Comparison of ENCODE assay signal across 15 cellular contexts in the genomic region with DNA sequence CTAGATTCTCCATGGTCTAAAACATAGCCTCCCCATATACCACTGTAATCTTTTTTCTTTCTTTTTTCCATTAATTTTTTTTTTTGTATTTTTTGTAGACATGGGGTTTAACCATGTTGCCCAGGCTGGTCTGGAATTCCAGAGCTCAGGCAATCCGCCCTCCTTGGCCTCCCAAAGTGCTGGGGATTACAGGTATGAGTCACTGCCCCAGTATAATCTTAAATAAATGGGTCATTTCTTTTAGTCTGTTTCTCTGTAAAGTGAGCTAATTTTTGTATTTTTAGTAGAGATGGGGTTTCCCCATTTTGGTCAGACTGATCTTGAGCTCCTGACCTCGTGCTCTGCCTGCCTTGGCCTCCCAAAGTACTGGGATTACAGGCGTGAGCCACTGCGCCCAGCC. TPM values are rescaled to one million over a fixed set of nuclear protein-coding genes. Genes with fewer than 3 reads are reported as not detected.
DNase-seq lines count a peak whose midpoint lies in the region; ATAC-seq and TF ChIP-seq lines count a peak whose summit lies in the region.
"Had no signal": no experiment of that assay in that cellular context is flagged by ENCODE, and none has a peak within 500 bp of the region (broad histone marks: within the 10 kb centered on the region; RNA-seq: fewer than 3 reads in every experiment).

No MANE protein-coding gene starts in this region.

- H3K4me1 ChIP-seq in SK-N-SH (ENCODE audit: control insufficient read depth in 1 of 2, insufficient read depth in 2 of 2, low read depth in 1 of 2, low read length in 1 of 2) (peaks cover 0 to 4% of the 10 kb centered on the region in 2 experiments; a peak in 3 of 4 replicates), adipocyte (ENCODE audit: control insufficient read depth, insufficient read depth, low read length) (peaks cover 17% of the 10 kb centered on the region)

- no peak for TF ChIP-seq RAD21 in SK-N-SH (IDR thresholded peaks at IDR 0.05; ENCODE audit: low read length)

- H3K4me3 ChIP-seq in SK-N-SH (ENCODE audit: low read depth in 2 of 2, low read length in 1 of 2) (no peak overlapping the region), adipocyte (ENCODE audit: low read length) (no peak overlapping the region)
- H3K4me3 ChIP-seq: right atrium auricular region, thoracic aorta had no signal

- H3K4me1 Mint-ChIP-seq in HFFc6 (ENCODE audit: low read depth), result peaks cover 19% of the 10 kb centered on the region
- H3K4me1 Mint-ChIP-seq: activated B cell treated with CpG ODN at 0.5 μM for 24 hours, T-cell had no signal

- H3K36me3 Mint-ChIP-seq in HFFc6 (ENCODE audit: low read depth), result no peaks in the 10 kb centered on the region
- H3K36me3 Mint-ChIP-seq: T-cell had no signal

- 74% methylated on average over 4 of the region's 4 CpGs for WGBS in SK-N-SH (ENCODE audit: low lambda C conversion rate)

- peak overlapping the region; percentile 64; the same call in 1 of the 2 replicates for H2AFZ ChIP-seq in SK-N-SH (ENCODE audit: low read depth)

- H3K4me3 Mint-ChIP-seq in HFFc6, result no peak overlapping the region
- H3K4me3 Mint-ChIP-seq: activated B cell treated with CpG ODN at 0.5 μM for 24 hours, nephron progenitor cell, T-cell had no signal

- no peaks in the 10 kb centered on the region for H3K27me3 Mint-ChIP-seq in HFFc6 (ENCODE audit: insufficient read depth)
- H3K27me3 Mint-ChIP-seq: activated B cell treated with CpG ODN at 0.5 μM for 24 hours, T-cell had no signal

- CTCF ChIA-PET in SK-N-SH (lab: Yijun Ruan, JAX), result interaction anchor here (0.7 to 1.7 kb wide), 4 partner anchors 69 to 305 kb away, joined by 3 to 5 read pairs (median 3); no protein-coding TSS in a partner anchor

- H3F3A ChIP-seq in SK-N-SH (replicated peaks; ENCODE audit: insufficient read depth), result peaks cover 5% of the 10 kb centered on the region

- no peak overlapping the region; the same call in 1 of the 2 replicates for H3K27ac Mint-ChIP-seq in HFFc6
- H3K27ac Mint-ChIP-seq: activated B cell treated with CpG ODN at 0.5 μM for 24 hours, nephron progenitor cell, T-cell had no signal

- H3K36me3 ChIP-seq in SK-N-SH (replicated peaks in 1 of 2; ENCODE audit: control insufficient read depth in 1 of 2, insufficient read depth in 2 of 2, low read length in 1 of 2) (no peaks in the 10 kb centered on the region), adipocyte (ENCODE audit: control insufficient read depth, insufficient read depth, low read length, severe bottlenecking) (no peaks in the 10 kb centered on the region)
- H3K36me3 ChIP-seq: right atrium auricular region, thoracic aorta had no signal

- DNase-seq in SK-N-SH (no peak), HFFc6 (peak; percentile 15), adipocyte (ENCODE audit: low read depth) (peak; percentile 36), renal cortical epithelial cell (ENCODE audit: low read depth) (peak; percentile 20), putamen (ENCODE audit: low spot score) (no peak), cerebellar cortex (ENCODE audit: low spot score) (no peak), GOT3 (lab: John Stamatoyannopoulos, UW) (no peak)
- DNase-seq: activated B cell treated with CpG ODN at 0.5 μM for 24 hours, C1 segment of cervical spinal cord, nephron progenitor cell, T-cell had no signal

- H3K79me2 ChIP-seq in SK-N-SH (ENCODE audit: insufficient read depth), result no peaks in the 10 kb centered on the region

- no peaks in the 10 kb centered on the region for H3K9me2 ChIP-seq in SK-N-SH

- no peak overlapping the region for H3K27ac ChIP-seq in SK-N-SH (ENCODE audit: low read depth in 2 of 2, low read length in 1 of 2)
- H3K27ac ChIP-seq: 22Rv1, right atrium auricular region, thoracic aorta had no signal

- ATAC-seq in SK-N-SH treated with all-trans-retinoic acid at 6 μM for 48 hours, result no peak
- ATAC-seq: T-cell had no signal

- H3K9ac ChIP-seq in SK-N-SH, result no peak overlapping the region
- H3K9ac ChIP-seq in adipocyte (ENCODE audit: low read length), result no peak overlapping the region

- no peak for TF ChIP-seq EP300 in SK-N-SH (IDR thresholded peaks at IDR 0.05; ENCODE audit: borderline replicate concordance in 1 of 2, low read depth in 1 of 2, low read length in 1 of 2)

- no peaks in the 10 kb centered on the region for H4K20me1 ChIP-seq in SK-N-SH (ENCODE audit: insufficient read depth)

- no peaks in the 10 kb centered on the region for H3K27me3 ChIP-seq in SK-N-SH (ENCODE audit: insufficient read depth)
- no peaks in the 10 kb centered on the region for H3K27me3 ChIP-seq in adipocyte (replicated peaks; ENCODE audit: control insufficient read depth, insufficient read depth, low read length)
- H3K27me3 ChIP-seq: right atrium auricular region had no signal

- H3K4me2 ChIP-seq in SK-N-SH, result no peak overlapping the region

- H3K9me3 Mint-ChIP-seq in HFFc6, result no peaks in the 10 kb centered on the region
- H3K9me3 Mint-ChIP-seq: activated B cell treated with CpG ODN at 0.5 μM for 24 hours, nephron progenitor cell, T-cell had no signal

- H3K9me3 ChIP-seq in SK-N-SH (no peaks in the 10 kb centered on the region), adipocyte (ENCODE audit: control insufficient read depth, low read length) (no peaks in the 10 kb centered on the region)
- H3K9me3 ChIP-seq: right atrium auricular region, thoracic aorta had no signal

- POLR2A ChIA-PET in SK-N-SH (lab: Yijun Ruan, JAX), result no interaction called here

- TF ChIP-seq CTCF in SK-N-SH (IDR thresholded peaks at IDR 0.05) (no peak), HFFc6 (IDR thresholded peaks at IDR 0.05) (no peak)

TF ChIP-seq in SK-N-SH, 30 proteins besides CTCF, POLR2A, EP300 and RAD21 (continues in another document):
- no peak for TF ChIP-seq GABPA (IDR thresholded peaks at IDR 0.05; ENCODE audit: low read depth)
- no peak for TF ChIP-seq POLR2AphosphoS5 (IDR thresholded peaks at IDR 0.05; ENCODE audit: low read depth, low read length)
- TF ChIP-seq FOSL2 (IDR thresholded peaks at IDR 0.05; ENCODE audit: borderline replicate concordance, low read depth), result no peak
- no peak for TF ChIP-seq RFX5 (IDR thresholded peaks at IDR 0.05; ENCODE audit: low read length)
- TF ChIP-seq, protein P1, sequence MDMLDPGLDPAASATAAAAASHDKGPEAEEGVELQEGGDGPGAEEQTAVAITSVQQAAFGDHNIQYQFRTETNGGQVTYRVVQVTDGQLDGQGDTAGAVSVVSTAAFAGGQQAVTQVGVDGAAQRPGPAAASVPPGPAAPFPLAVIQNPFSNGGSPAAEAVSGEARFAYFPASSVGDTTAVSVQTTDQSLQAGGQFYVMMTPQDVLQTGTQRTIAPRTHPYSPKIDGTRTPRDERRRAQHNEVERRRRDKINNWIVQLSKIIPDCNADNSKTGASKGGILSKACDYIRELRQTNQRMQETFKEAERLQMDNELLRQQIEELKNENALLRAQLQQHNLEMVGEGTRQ (IDR thresholded peaks at IDR 0.05; ENCODE audit: borderline replicate concordance, low read depth, low read length), result no peak
- no peak for TF ChIP-seq TAF1 (IDR thresholded peaks at IDR 0.05; ENCODE audit: borderline replicate concordance, low read depth, low read length)

TF ChIP-seq in SK-N-SH treated with all-trans-retinoic acid at 6 μM for 48 hours, 23 proteins besides CTCF, POLR2A, EP300 and RAD21 (continues in another document):
- TF ChIP-seq, protein P2, sequence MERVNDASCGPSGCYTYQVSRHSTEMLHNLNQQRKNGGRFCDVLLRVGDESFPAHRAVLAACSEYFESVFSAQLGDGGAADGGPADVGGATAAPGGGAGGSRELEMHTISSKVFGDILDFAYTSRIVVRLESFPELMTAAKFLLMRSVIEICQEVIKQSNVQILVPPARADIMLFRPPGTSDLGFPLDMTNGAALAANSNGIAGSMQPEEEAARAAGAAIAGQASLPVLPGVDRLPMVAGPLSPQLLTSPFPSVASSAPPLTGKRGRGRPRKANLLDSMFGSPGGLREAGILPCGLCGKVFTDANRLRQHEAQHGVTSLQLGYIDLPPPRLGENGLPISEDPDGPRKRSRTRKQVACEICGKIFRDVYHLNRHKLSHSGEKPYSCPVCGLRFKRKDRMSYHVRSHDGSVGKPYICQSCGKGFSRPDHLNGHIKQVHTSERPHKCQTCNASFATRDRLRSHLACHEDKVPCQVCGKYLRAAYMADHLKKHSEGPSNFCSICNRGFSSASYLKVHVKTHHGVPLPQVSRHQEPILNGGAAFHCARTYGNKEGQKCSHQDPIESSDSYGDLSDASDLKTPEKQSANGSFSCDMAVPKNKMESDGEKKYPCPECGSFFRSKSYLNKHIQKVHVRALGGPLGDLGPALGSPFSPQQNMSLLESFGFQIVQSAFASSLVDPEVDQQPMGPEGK (CRISPR knock-in tag; IDR thresholded peaks at IDR 0.05; ENCODE audit: borderline replicate concordance), result no peak
- TF ChIP-seq PPARA (CRISPR knock-in tag; IDR thresholded peaks at IDR 0.05; ENCODE audit: borderline replicate concordance), result no peak
- TF ChIP-seq GLIS3 (CRISPR knock-in tag; IDR thresholded peaks at IDR 0.05), result no peak
- no peak for TF ChIP-seq CSDC2 (CRISPR knock-in tag; IDR thresholded peaks at IDR 0.05)
- TF ChIP-seq ZFP30 (CRISPR knock-in tag; IDR thresholded peaks at IDR 0.05), result no peak
- TF ChIP-seq ZC3H10 (CRISPR knock-in tag; IDR thresholded peaks at IDR 0.05), result no peak
- no peak for TF ChIP-seq ARNTL (CRISPR knock-in tag; IDR thresholded peaks at IDR 0.05; ENCODE audit: borderline replicate concordance, low read depth)
- no peak for TF ChIP-seq ISL1 (CRISPR knock-in tag; IDR thresholded peaks at IDR 0.05)
- no peak for TF ChIP-seq ZNF565 (CRISPR knock-in tag; conservative IDR thresholded peaks at IDR 0.05; ENCODE audit: low read depth)
- no peak for TF ChIP-seq BACH2 (CRISPR knock-in tag; IDR thresholded peaks at IDR 0.05; ENCODE audit: borderline replicate concordance)
- TF ChIP-seq ZNF70 (CRISPR knock-in tag; IDR thresholded peaks at IDR 0.05), result no peak

RNA-seq across cellular contexts. Expression of a gene that starts 5.7 kb away (rescaled TPM):
- polyA plus RNA-seq in SK-N-SH (2012; rRNA removed), result 654 and 658 TPM in 2 replicates
- 675 and 736 TPM in 2 replicates for polyA plus RNA-seq in SK-N-SH (2012; cell fraction: cytosol; rRNA removed)
- 254 and 270 TPM in 2 replicates for polyA plus RNA-seq in SK-N-SH (2012; cell fraction: nucleus; rRNA removed)
- total RNA-seq in HFFc6 (2021; fragmentation: NEBNext Ultra II Directional; extraction: Animal tissue kit (Norgen Biotek cat#: 25700)), result 100 to 1,000 TPM; 309 to 358 (median 320) TPM
- 64.5 and 149 TPM in 2 replicates for total RNA-seq in renal cortical epithelial cell

RNA-seq across cellular contexts. Expression of a gene that starts 18.6 kb away (rescaled TPM):
- polyA plus RNA-seq in SK-N-SH (2012; rRNA removed), result 1,446 and 1,447 TPM in 2 replicates
- 1,544 and 1,563 TPM in 2 replicates for polyA plus RNA-seq in SK-N-SH (2012; cell fraction: cytosol; rRNA removed)
- polyA plus RNA-seq in SK-N-SH (2012; cell fraction: nucleus; rRNA removed), result 435 and 488 TPM in 2 replicates
- total RNA-seq in HFFc6 (2021; fragmentation: NEBNext Ultra II Directional; extraction: Animal tissue kit (Norgen Biotek cat#: 25700)), result 100 to 1,000 TPM; 709 to 868 (median 778) TPM
- total RNA-seq in renal cortical epithelial cell, result 542 and 1,134 TPM in 2 replicates

RNA-seq across cellular contexts. Expression of a gene that starts 27.0 kb away (rescaled TPM):
- 32.1 and 44.5 TPM in 2 replicates for polyA plus RNA-seq in SK-N-SH (2012; rRNA removed)
- 32.4 and 35.5 TPM in 2 replicates for polyA plus RNA-seq in SK-N-SH (2012; cell fraction: cytosol; rRNA removed)
- polyA plus RNA-seq in SK-N-SH (2012; cell fraction: nucleus; rRNA removed), result 76.8 and 131 TPM in 2 replicates
- 10 to 100 TPM; 54.3 to 78.1 (median 61.3) TPM for total RNA-seq in HFFc6 (2021; fragmentation: NEBNext Ultra II Directional; extraction: Animal tissue kit (Norgen Biotek cat#: 25700))
- total RNA-seq in renal cortical epithelial cell, result 123 and 134 TPM in 2 replicates

Comparison
In these comparisons a context has a peak if more than half of its experiments do, and no peak if none do; other contexts are left out.
1. DNase-seq: peak in HFFc6 (single experiment), adipocyte (single experiment) and renal cortical epithelial cell (single experiment); none in SK-N-SH (single experiment), putamen (single experiment), cerebellar cortex (single experiment) and GOT3 (single experiment).